In genomic region chr12:89858718-89859117, GRCh38 we compare ENCODE assay signal across 30 cellular contexts.
"Had no signal": no experiment of that assay in that cellular context is flagged by ENCODE, and none has a peak within 500 bp of the region (broad histone marks: within the 10 kb centered on the region; RNA-seq: fewer than 3 reads in every experiment).

No MANE protein-coding gene starts in this region.

- FAIRE-seq: astrocyte, frontal cortex, islet of Langerhans, small intestine had no signal

- H3K9ac ChIP-seq: neural progenitor cell, parathyroid adenoma had no signal

- H3K4me1 ChIP-seq: breast epithelium, parathyroid adenoma had no signal

- H3K27ac Mint-ChIP-seq: activated naive CD8-positive, alpha-beta T cell treated with anti-CD3 and anti-CD28 coated beads, Interleukin-2, amount 10 ng/mL, durations not matched to agents 7 days and 5 days; natural killer cell; neural progenitor cell; T-helper 2 cell treated with Interferon-gamma antibody and Interleukin-4, amounts not matched to agents 5 μg/mL and 100 μg/mL, for 36 hours had no signal

- H3K79me2 ChIP-seq: parathyroid adenoma had no signal

- DNase-seq: activated CD4-positive, alpha-beta T cell treated with anti-CD3 and anti-CD28 coated beads for 48 hours; activated CD4-positive, alpha-beta T cell treated with anti-CD3 and anti-CD28 coated beads, Interleukin-2, amount 50 U/mL, for 48 hours; activated CD4-positive, CD25-positive, alpha-beta regulatory T cell; activated CD8-positive, alpha-beta memory T cell treated with anti-CD3 and anti-CD28 coated beads, Interleukin-2, amount 50 U/mL, for 48 hours; activated naive CD4-positive, alpha-beta T cell treated with Interleukin-2 at 50 U/mL for 16 hours; activated naive CD8-positive, alpha-beta T cell treated with anti-CD3 and anti-CD28 coated beads, Interleukin-2, amount 10 ng/mL, durations not matched to agents 7 days and 5 days; activated T-cell treated with anti-CD3 and anti-CD28 coated beads, Interleukin-2, amount 50 U/mL, for 4 hours; amniotic stem cell; central memory CD4-positive, alpha-beta T cell; dermis blood vessel endothelial cell; effector CD8-positive, alpha-beta T cell; glutamatergic neuron; left lung; lower lobe of right lung; mesendoderm; natural killer cell; psoas muscle; sigmoid colon; small intestine; stimulated activated CD4-positive, alpha-beta T cell treated with anti-CD3 and anti-CD28 coated beads, Interleukin-4, amount 100 ng/mL, for 24 hours; stimulated activated naive B cell treated with anti-CD40 and anti-IgM and Interleukin-4, amounts not matched to agents 10 μg/mL and 1 μg/mL and 100 μg/mL, for 72 hours; T-cell had no signal

- H3K4me3 Mint-ChIP-seq: activated naive CD8-positive, alpha-beta T cell treated with anti-CD3 and anti-CD28 coated beads, Interleukin-2, amount 10 ng/mL, durations not matched to agents 7 days and 5 days; activated T-cell treated with anti-CD3 and anti-CD28 coated beads, Interleukin-2, amount 50 U/mL, for 4 hours; natural killer cell; neural progenitor cell; T-cell; T-helper 2 cell treated with Interferon-gamma antibody and Interleukin-4, amounts not matched to agents 5 μg/mL and 100 μg/mL, for 36 hours had no signal

- H3K4me3 ChIP-seq: breast epithelium, left lung, lower lobe of right lung, neural progenitor cell, psoas muscle, sigmoid colon, tibial nerve had no signal

- H3K9me3 ChIP-seq: breast epithelium, left lung, lower lobe of right lung, psoas muscle, sigmoid colon, tibial nerve had no signal

- H3K27me3 ChIP-seq: breast epithelium, left lung, neural progenitor cell, sigmoid colon, tibial nerve had no signal

- H2AFZ ChIP-seq: neural progenitor cell, parathyroid adenoma had no signal

- H3K36me3 ChIP-seq: breast epithelium, left lung, lower lobe of right lung, neural progenitor cell, sigmoid colon, tibial nerve had no signal

- ATAC-seq: activated T-cell treated with anti-CD3 and anti-CD28 coated beads, Interleukin-2, amount 50 U/mL, for 4 hours; left lung; lower lobe of right lung; natural killer cell; psoas muscle; stimulated activated naive B cell treated with anti-CD40 and anti-IgM and Interleukin-4, amounts not matched to agents 10 μg/mL and 1 μg/mL and 100 μg/mL, for 72 hours; T-cell had no signal

- H3K9me3 Mint-ChIP-seq: activated T-cell treated with anti-CD3 and anti-CD28 coated beads, Interleukin-2, amount 50 U/mL, for 4 hours; natural killer cell; T-cell had no signal

- H3K27ac ChIP-seq: breast epithelium, left lung, lower lobe of right lung, neural progenitor cell, parathyroid adenoma, psoas muscle, sigmoid colon, tibial nerve had no signal

- H3K27me3 Mint-ChIP-seq: activated naive CD8-positive, alpha-beta T cell treated with anti-CD3 and anti-CD28 coated beads, Interleukin-2, amount 10 ng/mL, durations not matched to agents 7 days and 5 days; stimulated activated naive B cell treated with anti-CD40 and anti-IgM and Interleukin-4, amounts not matched to agents 10 μg/mL and 1 μg/mL and 100 μg/mL, for 72 hours; T-cell had no signal

- H3K36me3 Mint-ChIP-seq: natural killer cell, neural progenitor cell, T-cell had no signal
